8 cellular contexts compared by ENCODE assay signal in genomic region chr16:3134338-3135119, GRCh38. TPM values are rescaled to one million over a fixed set of nuclear protein-coding genes. Genes with fewer than 3 reads are reported as not detected.
DNase-seq lines count a peak whose midpoint lies in the region; ATAC-seq and TF ChIP-seq lines count a peak whose summit lies in the region.

Gene ZNF213, plus strand, starts transcription at chr16:3135029. Its CDS starts 2,252 bp downstream, at chr16:3137281.

- intact Hi-C loops in left cardiac atrium (cut with DNase I): loop anchor here in 1 of 2 donors (5.0 kb wide), 1 partner anchor 107 kb away; no protein-coding TSS in a partner anchor
- intact Hi-C loops in posterior vena cava (cut with DNase I): no loop called here
- intact Hi-C loops in upper lobe of right lung (cut with DNase I): no loop called here

- peak; percentile 93 for ATAC-seq in HG02870 (IDR thresholded peaks at IDR 0.05; ENCODE audit: unreplicated experiment)
- peak; percentile 97 for ATAC-seq in left cardiac atrium
- peak; percentile 97 for ATAC-seq in upper lobe of right lung

- DNase-seq in GM13976 (ENCODE audit: low spot score) (peak; percentile 95), NCI-H146 treated with DMSO at 0.1 percent for 48 hours (lab: John Stamatoyannopoulos, UW; ENCODE audit: unreplicated experiment) (peak; percentile 99), T-helper 1 cell (peak; percentile 86 to 98 (median 91)), amniotic epithelial cell (ENCODE audit: low read depth) (peak; percentile 97), left cardiac atrium (peak; percentile 96), posterior vena cava (ENCODE audit: low spot score) (peak; percentile 98), upper lobe of right lung (peak; percentile 97)

- in situ Hi-C loops in GM13976 (cut with MboI; ENCODE audit: low sequenced_read_pairs, unreplicated experiment): no loop called here

- no peaks in the 10 kb centered on the region for H3K27me3 ChIP-seq in upper lobe of right lung

- peaks cover 19% of the 10 kb centered on the region for H3K36me3 ChIP-seq in upper lobe of right lung

- TF ChIP-seq CTCF in GM13976 (IDR thresholded peaks at IDR 0.05; ENCODE audit: borderline replicate concordance, control extremely low read depth, extremely low read depth, insufficient read depth, missing control alignments) (no peak), upper lobe of right lung (IDR thresholded peaks at IDR 0.05) (no peak)

- peaks cover 32% of the 10 kb centered on the region for H3K4me1 ChIP-seq in upper lobe of right lung

- peak within 1 kb of the TSS; percentile 89 for H3K4me3 ChIP-seq in upper lobe of right lung

- peak within 1 kb of the TSS; percentile 92 for H3K27ac ChIP-seq in upper lobe of right lung

- no peaks in the 10 kb centered on the region for H3K9me3 ChIP-seq in upper lobe of right lung

RNA-seq across cellular contexts. Expression of gene ZNF213, which starts in this region (rescaled TPM):
- 1 to 10 TPM; 6.5 to 6.7 TPM for total RNA-seq in left cardiac atrium
- total RNA-seq in posterior vena cava: 10 to 100 TPM in 1 of 2 donors, 1 to 10 TPM in 1; 8.3 to 10.2 TPM
- 9.1 TPM for total RNA-seq in upper lobe of right lung

Comparison
In these comparisons a context has a peak if more than half of its experiments do, and no peak if none do; other contexts are left out.
1. Peak in every context shown above with its lines: DNase-seq, ATAC-seq, H3K4me3 ChIP-seq and H3K27ac ChIP-seq.